Comparison of ENCODE assay signal across 14 cellular contexts in the genomic region with DNA sequence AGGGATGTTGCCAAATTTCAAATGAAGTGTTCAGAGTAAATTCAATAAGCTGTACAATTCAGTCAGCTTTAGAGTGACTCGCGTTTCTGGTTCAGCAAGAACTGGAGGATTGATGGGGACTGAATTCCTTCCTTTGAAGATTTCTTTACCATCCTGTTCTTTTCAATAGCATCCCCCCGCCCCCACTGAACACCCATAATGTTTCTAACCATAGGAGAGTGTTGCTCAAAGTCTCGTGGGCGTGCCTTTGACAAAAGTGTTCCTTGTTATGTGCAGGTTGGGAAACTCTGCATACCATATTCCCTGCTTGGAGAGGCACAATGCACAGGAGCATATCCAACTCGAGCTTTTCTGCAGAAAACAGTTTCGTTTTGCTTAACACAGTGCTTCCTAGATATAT.
DNase-seq lines count a peak whose midpoint lies in the region; ATAC-seq and TF ChIP-seq lines count a peak whose summit lies in the region.
"Had no signal": no experiment of that assay in that cellular context is flagged by ENCODE, and none has a peak within 500 bp of the region (broad histone marks: within the 10 kb centered on the region; RNA-seq: fewer than 3 reads in every experiment).

No MANE protein-coding gene starts in this region.

- H3K27me3 ChIP-seq in IMR-90 (ENCODE audit: control insufficient read depth, insufficient read depth, low read length): peaks cover 3% of the 10 kb centered on the region
- H3K27me3 ChIP-seq in mesenchymal stem cell (ENCODE audit: control insufficient read depth in 1 of 2, insufficient read depth in 1 of 2, low read length in 2 of 2): peaks cover 0 to 4% of the 10 kb centered on the region in 2 experiments
- H3K27me3 ChIP-seq: colonic mucosa, Peyer's patch had no signal

- no peaks in the 10 kb centered on the region for H4K20me1 ChIP-seq in IMR-90 (ENCODE audit: insufficient read depth, low read length)
- H4K20me1 ChIP-seq: BLaER1 had no signal

- no peak overlapping the region for H2BK120ac ChIP-seq in IMR-90 (ENCODE audit: low read depth, low read length)
- H2BK120ac ChIP-seq in mesenchymal stem cell (ENCODE audit: low read depth, low read length): no peak overlapping the region

- intact Hi-C loops in IMR-90 (cut with micrococcal nuclease): no loop called here

- H2AK9ac ChIP-seq in IMR-90 (replicated peaks; ENCODE audit: low read depth, low read length, poor library complexity): no peak overlapping the region

- TF ChIP-seq RAD21 in IMR-90 (IDR thresholded peaks at IDR 0.05; ENCODE audit: low read length): no peak

- H3K9me3 ChIP-seq in IMR-90 (ENCODE audit: control insufficient read depth, insufficient read depth, low read length): no peaks in the 10 kb centered on the region
- H3K9me3 ChIP-seq in mesenchymal stem cell (ENCODE audit: control insufficient read depth, low read length): no peaks in the 10 kb centered on the region
- H3K9me3 ChIP-seq: BLaER1, colonic mucosa, Peyer's patch had no signal

- H3K27ac ChIP-seq in IMR-90 (ENCODE audit: insufficient read depth, low read length): no peak overlapping the region
- no peak overlapping the region for H3K27ac ChIP-seq in mesenchymal stem cell (ENCODE audit: low read length, poor library complexity, severe bottlenecking)
- H3K27ac ChIP-seq: BLaER1, colonic mucosa, Peyer's patch had no signal

- no peak overlapping the region for H2AFZ ChIP-seq in IMR-90 (replicated peaks; ENCODE audit: low read length, poor library complexity)
- H2AFZ ChIP-seq in mesenchymal stem cell (ENCODE audit: low read depth, low read length): no peak overlapping the region

- H4K8ac ChIP-seq in IMR-90 (ENCODE audit: low read depth in 2 of 2, low read length in 2 of 2) (no peak overlapping the region), mesenchymal stem cell (ENCODE audit: low read length) (no peak overlapping the region)

- H2BK12ac ChIP-seq in mesenchymal stem cell (ENCODE audit: low read length in 2 of 2): no peak overlapping the region

- H4K5ac ChIP-seq in IMR-90 (ENCODE audit: low read depth, low read length): no peak overlapping the region

- H3K14ac ChIP-seq in IMR-90 (replicated peaks; ENCODE audit: low read depth, low read length) (no peak overlapping the region), mesenchymal stem cell (ENCODE audit: low read length in 2 of 2) (no peak overlapping the region)

- CTCF ChIA-PET in IMR-90 (lab: Yijun Ruan, JAX): no interaction called here

- no peaks in the 10 kb centered on the region for H3K9me1 ChIP-seq in IMR-90 (ENCODE audit: insufficient read depth, low read length)

- H2AK5ac ChIP-seq in IMR-90 (ENCODE audit: low read depth, low read length) (no peak overlapping the region), mesenchymal stem cell (ENCODE audit: low read length, severe bottlenecking) (no peak overlapping the region)

- peak; percentile 9 for DNase-seq in AG10803 (ENCODE audit: low read depth)
- DNase-seq in IMR-90: no peak
- peak; percentile 8 to 46 for DNase-seq in cardiac fibroblast (ENCODE audit: low read depth in 2 of 2)
- DNase-seq in mesenchymal stem cell: no peak
- no peak for DNase-seq in DMS79 (lab: John Stamatoyannopoulos, UW)
- DNase-seq in kidney glomerular epithelial cell (lab: John Stamatoyannopoulos, UW): no peak
- DNase-seq in stimulated activated CD4-positive, alpha-beta T cell treated with anti-CD3 and anti-CD28 coated beads, Interleukin-15, amount 100 ng/mL, for 24 hours: no peak
- DNase-seq: activated naive CD4-positive, alpha-beta T cell; colonic mucosa; foreskin melanocyte; NCI-H2171 treated with DMSO at 0.1 percent for 48 hours; Peyer's patch had no signal

- H3K4me1 ChIP-seq in IMR-90 (ENCODE audit: control insufficient read depth, insufficient read depth, low read length) (no peaks in the 10 kb centered on the region), mesenchymal stem cell (ENCODE audit: control insufficient read depth, insufficient read depth, low read depth, low read length) (no peaks in the 10 kb centered on the region)
- H3K4me1 ChIP-seq: BLaER1, colonic mucosa, Peyer's patch had no signal

- BruUV-seq in IMR-90 (replicated peaks; lab: Mats Ljungman, UMichigan): no TSS peak

- TF ChIP-seq POLR2A in IMR-90 (IDR thresholded peaks at IDR 0.05; ENCODE audit: low read depth, low read length): no peak

- in situ Hi-C loops in IMR-90 (cut with MboI; ENCODE audit: low sequenced_read_pairs): no loop called here

- POLR2A ChIA-PET in IMR-90 (lab: Charles Lee; ENCODE audit: unreplicated experiment): no interaction called here

- dilution Hi-C loops in IMR-90 (cut with HindIII; ENCODE audit: low sequenced_read_pairs, unreplicated experiment): no loop called here

- no peak overlapping the region for H4K91ac ChIP-seq in IMR-90 (ENCODE audit: insufficient read depth, low read depth, low read length)
- H4K91ac ChIP-seq in mesenchymal stem cell (ENCODE audit: low read length): no peak overlapping the region

- no peak; the same call in 1 of the 2 replicates for ATAC-seq in IMR-90 (ENCODE audit: low read depth)
- ATAC-seq in GM19324 (IDR thresholded peaks at IDR 0.05; ENCODE audit: low FRiP score, unreplicated experiment): no peak

- WGBS in IMR-90 (ENCODE audit: extremely low coverage in 2 of 2, insufficient read length in 1 of 2), 2 experiments: no CpG with 5 or more reads among the region's 7 CpGs
- 79% methylated on average over 3 of the region's 7 CpGs for WGBS in mesenchymal stem cell

- no peak overlapping the region for H2BK20ac ChIP-seq in IMR-90 (ENCODE audit: low read depth, low read length)

- H3K4ac ChIP-seq in IMR-90 (ENCODE audit: low read depth, low read length) (no peak overlapping the region), mesenchymal stem cell (ENCODE audit: low read depth in 1 of 2, low read length in 2 of 2) (no peak overlapping the region)

- H3K23ac ChIP-seq in IMR-90 (ENCODE audit: low read depth, low read length): no peak overlapping the region
- no peak overlapping the region for H3K23ac ChIP-seq in mesenchymal stem cell (ENCODE audit: low read length in 2 of 2)

- H3K36me3 ChIP-seq in IMR-90 (ENCODE audit: control insufficient read depth, insufficient read depth, low read length) (no peaks in the 10 kb centered on the region), mesenchymal stem cell (ENCODE audit: control insufficient read depth in 1 of 2, insufficient read depth in 2 of 2, low read depth in 1 of 2, low read length in 2 of 2) (no peaks in the 10 kb centered on the region)
- H3K36me3 ChIP-seq: BLaER1, colonic mucosa, Peyer's patch had no signal

- H3K9ac ChIP-seq in IMR-90 (ENCODE audit: low read depth, low read length) (no peak overlapping the region), mesenchymal stem cell (ENCODE audit: low read length) (peak overlapping the region; percentile 0)
- H3K9ac ChIP-seq: BLaER1 had no signal

- H3K79me1 ChIP-seq in IMR-90 (ENCODE audit: low read depth in 1 of 2, low read length in 2 of 2) (no peaks in the 10 kb centered on the region), mesenchymal stem cell (replicated peaks; ENCODE audit: low read length, poor library complexity, severe bottlenecking) (no peaks in the 10 kb centered on the region)

- H3K18ac ChIP-seq in IMR-90 (ENCODE audit: low read depth, low read length): no peak overlapping the region
- H3K18ac ChIP-seq in mesenchymal stem cell (ENCODE audit: low read depth in 1 of 2, low read length in 2 of 2): no peak overlapping the region

- H3K56ac ChIP-seq in IMR-90 (ENCODE audit: extremely low read depth, insufficient read depth, low read length): no peak overlapping the region

- H3K4me3 ChIP-seq in AG10803 (ENCODE audit: low read length) (peak overlapping the region; percentile 42), IMR-90 (ENCODE audit: insufficient read depth, low read depth, low read length) (peak overlapping the region; percentile 25; the same call in 1 of the 2 replicates), cardiac fibroblast (replicated peaks in 1 of 2; ENCODE audit: low read depth in 2 of 2, low read length in 2 of 2) (peak overlapping the region in 1 of 2 donors; percentile 30), mesenchymal stem cell (ENCODE audit: insufficient read depth in 1 of 2, low read depth in 1 of 2, low read length in 2 of 2) (peak overlapping the region in 1 of 2 experiments; percentile 40)
- H3K4me3 ChIP-seq: BLaER1, colonic mucosa, Peyer's patch had no signal

- no peak overlapping the region for H2BK5ac ChIP-seq in IMR-90 (ENCODE audit: low read depth, low read length, poor library complexity, severe bottlenecking)
- H2BK5ac ChIP-seq in mesenchymal stem cell (ENCODE audit: low read depth, low read length, poor library complexity, severe bottlenecking): no peak overlapping the region

- H2BK15ac ChIP-seq in IMR-90 (ENCODE audit: low read depth, low read length): no peak overlapping the region
- no peak overlapping the region for H2BK15ac ChIP-seq in mesenchymal stem cell (ENCODE audit: low read depth, poor library complexity, severe bottlenecking)

- H3K4me2 ChIP-seq in IMR-90 (ENCODE audit: low read depth, low read length): peak overlapping the region; percentile 80
- no peak overlapping the region for H3K4me2 ChIP-seq in mesenchymal stem cell (ENCODE audit: low read length, poor library complexity, severe bottlenecking)
- H3K4me2 ChIP-seq: BLaER1 had no signal

- no peak for TF ChIP-seq CTCF in AG10803 (conservative IDR thresholded peaks at IDR 0.05; ENCODE audit: low read length)
- no peak for TF ChIP-seq CTCF in IMR-90 (conservative IDR thresholded peaks at IDR 0.05; ENCODE audit: low read depth, low read length)
- no peak for TF ChIP-seq CTCF in cardiac fibroblast (IDR thresholded peaks at IDR 0.05; ENCODE audit: low read depth, low read length)

TF ChIP-seq in IMR-90, 13 proteins besides CTCF, POLR2A, EP300 and RAD21 (continues in another document):
- TF ChIP-seq USF2 (IDR thresholded peaks at IDR 0.05; ENCODE audit: low read depth, low read length) (no peak), MAFK (IDR thresholded peaks at IDR 0.05; ENCODE audit: low read depth, low read length) (no peak), MAZ (IDR thresholded peaks at IDR 0.05; ENCODE audit: borderline replicate concordance, low read depth, low read length) (no peak), NFE2L2 (IDR thresholded peaks at IDR 0.05; ENCODE audit: low read depth, low read length) (no peak), BHLHE40 (IDR thresholded peaks at IDR 0.05; ENCODE audit: low read depth, low read length) (no peak)

Comparison
In these comparisons a context has a peak if more than half of its experiments do, and no peak if none do; other contexts are left out.
1. DNase-seq: peak in AG10803 (single experiment) and cardiac fibroblast (2 of 2); none in IMR-90 (single experiment), mesenchymal stem cell (single experiment), DMS79 (single experiment), kidney glomerular epithelial cell (single experiment) and stimulated activated CD4-positive, alpha-beta T cell treated with anti-CD3 and anti-CD28 coated beads, Interleukin-15, amount 100 ng/mL, for 24 hours (single experiment).